ENCODE assay signal across 13 cellular contexts in genomic region chr1:156894001-156894400, GRCh38. TPM values are rescaled to one million over a fixed set of nuclear protein-coding genes. Genes with fewer than 3 reads are reported as not detected.
DNase-seq lines count a peak whose midpoint lies in the region; ATAC-seq, FAIRE-seq and TF ChIP-seq lines count a peak whose summit lies in the region.
"Had no signal": no experiment of that assay in that cellular context is flagged by ENCODE, and none has a peak within 500 bp of the region (broad histone marks: within the 10 kb centered on the region; RNA-seq: fewer than 3 reads in every experiment).

No MANE protein-coding gene starts in this region.

- H3K36me3 ChIP-seq in esophagus muscularis mucosa (no peaks in the 10 kb centered on the region), OCI-LY7 (ENCODE audit: insufficient read depth, low read length) (no peaks in the 10 kb centered on the region)

- 47% methylated on average over 5 of the region's 5 CpGs for WGBS in A549 (ENCODE audit: missing lambda C conversion rate)
- 48% methylated on average over 5 of the region's 5 CpGs for WGBS in esophagus muscularis mucosa

- no peaks in the 10 kb centered on the region for H3K9me2 ChIP-seq in OCI-LY7 (ENCODE audit: insufficient read depth, low read length)

- TF ChIP-seq EP300 in A549 (IDR thresholded peaks at IDR 0.05): no peak
- TF ChIP-seq EP300 in esophagus muscularis mucosa (IDR thresholded peaks at IDR 0.05): no peak

- peaks cover 55% of the 10 kb centered on the region for H3K4me1 ChIP-seq in A549
- peaks cover 39 to 66% (median 62%) of the 10 kb centered on the region in 4 donors for H3K4me1 ChIP-seq in esophagus muscularis mucosa
- H3K4me1 ChIP-seq in OCI-LY7 (ENCODE audit: insufficient read depth, low read length, poor library complexity, severe bottlenecking): no peaks in the 10 kb centered on the region

- POLR2A ChIA-PET in A549 (lab: Yijun Ruan, JAX): interaction anchor here (1.0 kb wide), 1 partner anchor 34 kb away, joined by 3 read pairs; no protein-coding TSS in a partner anchor
- POLR2A ChIA-PET in RWPE1 (lab: Yijun Ruan, JAX; ENCODE audit: low non-redundant PET): no interaction called here
- POLR2A ChIA-PET in OCI-LY7 (lab: Charles Lee): no interaction called here
- POLR2A ChIA-PET in activated CD4-positive, alpha-beta memory T cell treated with anti-CD3 and anti-CD28 coated beads for 36 hours (lab: Charles Lee): no interaction called here

- DNase-seq in A549 (ENCODE audit: low read depth in 1 of 2, low spot score in 1 of 2): no peak
- no peak for DNase-seq in RWPE1 (ENCODE audit: low spot score)
- DNase-seq in esophagus muscularis mucosa (ENCODE audit: extremely low spot score): no peak
- no peak for DNase-seq in neural crest cell (ENCODE audit: low read depth, low spot score)
- DNase-seq in OCI-LY7 (ENCODE audit: low spot score): no peak
- no peak for DNase-seq in activated CD4-positive, alpha-beta memory T cell treated with anti-CD3 and anti-CD28 coated beads for 36 hours
- DNase-seq in Kasumi-1 (lab: John Stamatoyannopoulos, UW): no peak
- no peak for DNase-seq in T1000 (lab: John Stamatoyannopoulos, UW)
- DNase-seq: activated CD4-positive, alpha-beta T cell treated with anti-CD3 and anti-CD28 coated beads for 48 hours; anterior cingulate cortex; retina had no signal

- peak overlapping the region; percentile 63 for H3K4me3 Mint-ChIP-seq in neural crest cell
- no peak overlapping the region for H3K4me3 Mint-ChIP-seq in activated CD4-positive, alpha-beta memory T cell treated with anti-CD3 and anti-CD28 coated beads for 36 hours

- intact Hi-C loops in esophagus muscularis mucosa (cut with DNase I) (no loop called here), OCI-LY7 (cut with micrococcal nuclease; ENCODE audit: unreplicated experiment) (no loop called here)
- intact Hi-C loops in activated CD4-positive, alpha-beta memory T cell treated with anti-CD3 and anti-CD28 coated beads for 36 hours (cut with micrococcal nuclease): loop anchor here (10.0 kb wide), 1 partner anchor 209 kb away; no protein-coding TSS in a partner anchor

- no peak overlapping the region for H3K27ac Mint-ChIP-seq in neural crest cell (ENCODE audit: unreplicated experiment)
- no peak overlapping the region for H3K27ac Mint-ChIP-seq in activated CD4-positive, alpha-beta memory T cell treated with anti-CD3 and anti-CD28 coated beads for 36 hours

- no peaks in the 10 kb centered on the region for H3K79me2 ChIP-seq in OCI-LY7 (ENCODE audit: insufficient read depth, low read depth, low read length)

- peaks cover 0 to 59% (median 19%) of the 10 kb centered on the region in 4 donors for H3K27me3 ChIP-seq in esophagus muscularis mucosa

- H3K4me1 Mint-ChIP-seq in neural crest cell: peaks cover 53% of the 10 kb centered on the region
- peaks cover 13% of the 10 kb centered on the region for H3K4me1 Mint-ChIP-seq in activated CD4-positive, alpha-beta memory T cell treated with anti-CD3 and anti-CD28 coated beads for 36 hours (ENCODE audit: low read depth)

- no peaks in the 10 kb centered on the region for H3K9me3 Mint-ChIP-seq in neural crest cell
- H3K9me3 Mint-ChIP-seq in activated CD4-positive, alpha-beta memory T cell treated with anti-CD3 and anti-CD28 coated beads for 36 hours: no peaks in the 10 kb centered on the region

- no peak overlapping the region for H2AFZ ChIP-seq in OCI-LY7 (ENCODE audit: low read length)

- no TSS peak for BruUV-seq in OCI-LY7 (replicated peaks; lab: Mats Ljungman, UMichigan)

- H3K9me3 ChIP-seq in A549: no peaks in the 10 kb centered on the region
- H3K9me3 ChIP-seq in esophagus muscularis mucosa: no peaks in the 10 kb centered on the region
- no peaks in the 10 kb centered on the region for H3K9me3 ChIP-seq in OCI-LY7 (ENCODE audit: low read length)

- H3K4me3 ChIP-seq in A549: no peak overlapping the region
- peak overlapping the region; percentile 52 to 66 (median 55) for H3K4me3 ChIP-seq in esophagus muscularis mucosa
- H3K4me3 ChIP-seq in OCI-LY7 (ENCODE audit: low read depth, low read length, poor library complexity, severe bottlenecking): no peak overlapping the region
- H3K4me3 ChIP-seq: GM12878 had no signal

- TF ChIP-seq CTCF in A549 (IDR thresholded peaks at IDR 0.05) (no peak), RWPE1 (conservative IDR thresholded peaks at IDR 0.05; ENCODE audit: low read depth) (no peak), esophagus muscularis mucosa (IDR thresholded peaks at IDR 0.05) (no peak), neural crest cell (conservative IDR thresholded peaks at IDR 0.05) (no peak), OCI-LY7 (conservative IDR thresholded peaks at IDR 0.05; ENCODE audit: low read length) (no peak)

- H4K20me1 ChIP-seq in OCI-LY7 (ENCODE audit: insufficient read depth, low read length): no peaks in the 10 kb centered on the region

- CTCF ChIA-PET in A549 (lab: Yijun Ruan, JAX): interaction anchor here (0.9 to 16.7 kb wide), 11 partner anchors 12 to 204 kb away, joined by 3 to 341 read pairs (median 67); partner anchors contain the start of genes INSRR, ISG20L2, LRRC71 and METTL25B
- CTCF ChIA-PET in RWPE1 (lab: Yijun Ruan, JAX): interaction anchor here (9.3 kb wide), 1 partner anchor 33 kb away, joined by 77 read pairs; no protein-coding TSS in a partner anchor
- CTCF ChIA-PET in OCI-LY7 (lab: Charles Lee; ENCODE audit: unreplicated experiment): no interaction called here
- CTCF ChIA-PET in activated CD4-positive, alpha-beta memory T cell treated with anti-CD3 and anti-CD28 coated beads for 36 hours (lab: Charles Lee): interaction anchor here (1.1 to 7.3 kb wide), 3 partner anchors 30 to 95 kb away, joined by 3 to 132 read pairs (median 89); partner anchors contain the start of gene LRRC71

- peaks cover 68% of the 10 kb centered on the region for H3K27me3 Mint-ChIP-seq in neural crest cell (ENCODE audit: low read depth)
- peaks cover 53% of the 10 kb centered on the region for H3K27me3 Mint-ChIP-seq in activated CD4-positive, alpha-beta memory T cell treated with anti-CD3 and anti-CD28 coated beads for 36 hours

- no peak for TF ChIP-seq RAD21 in A549 (conservative IDR thresholded peaks at IDR 0.05 in 1 of 2, IDR thresholded peaks at IDR 0.05 in 1 of 2)

- TF ChIP-seq POLR2A in A549 (IDR thresholded peaks at IDR 0.05; ENCODE audit: low read length) (no peak), esophagus muscularis mucosa (IDR thresholded peaks at IDR 0.05; ENCODE audit: low read depth) (no peak)

- H3K36me3 Mint-ChIP-seq in neural crest cell (ENCODE audit: low read depth): no peaks in the 10 kb centered on the region
- H3K36me3 Mint-ChIP-seq in activated CD4-positive, alpha-beta memory T cell treated with anti-CD3 and anti-CD28 coated beads for 36 hours: no peaks in the 10 kb centered on the region

- no peak for ATAC-seq in A549
- ATAC-seq: GM12878 had no signal

- H3K27ac ChIP-seq in A549: peak overlapping the region; percentile 88 to 93
- H3K27ac ChIP-seq in RWPE1: peak overlapping the region; percentile 99
- peak overlapping the region; percentile 80 to 91 (median 85) for H3K27ac ChIP-seq in esophagus muscularis mucosa (replicated peaks in 1 of 4)
- H3K27ac ChIP-seq in OCI-LY7 (ENCODE audit: low read depth, low read length, poor library complexity, severe bottlenecking): no peak overlapping the region
- H3K27ac ChIP-seq: C4-2B had no signal

- no peak for FAIRE-seq in A549 (lab: Jason Lieb, UNC)
- FAIRE-seq: GM12878 had no signal

- no peak overlapping the region for H3K4me2 ChIP-seq in A549
- no peak overlapping the region for H3K4me2 ChIP-seq in OCI-LY7 (ENCODE audit: low read length)

RNA-seq across cellular contexts. Expression of gene PEAR1, which starts 0.5 kb away (rescaled TPM):
- 1.7 and 2.9 TPM in 2 replicates for polyA plus RNA-seq in A549 (2011; rRNA removed)
- polyA plus RNA-seq in A549 (2012; cell fraction: cytosol; rRNA removed): 4.2 and 5.4 TPM in 2 replicates
- 27.8 and 33.5 TPM in 2 replicates for polyA plus RNA-seq in A549 (2012; cell fraction: nucleus; rRNA removed)
- polyA plus RNA-seq in A549 (2017; fragmentation: RNase III; extraction: RNeasy Plus Mini Kit Qiagen cat#74134 plus additional on column Dnase treatment): 5.0 to 7.5 TPM (median 6.3 TPM) in 3 replicates
- polyA minus RNA-seq in A549 (2011; rRNA and poly(A)+ RNA removed): 0.79 and 1.4 TPM in 2 replicates
- total RNA-seq in esophagus muscularis mucosa: 10 to 100 TPM in 2 of 4 donors, 1 to 10 TPM in 2; 6.1 to 13.6 (median 10.9) TPM
- total RNA-seq in neural crest cell: 6.8 and 6.9 TPM in 2 replicates
- total RNA-seq in OCI-LY7 (2014; rRNA removed; shearing (Covaris generic)): not detected in 2 replicates
- total RNA-seq in OCI-LY7 (2022): not detected in 2 replicates
- not detected for total RNA-seq in activated CD4-positive, alpha-beta memory T cell treated with anti-CD3 and anti-CD28 coated beads for 36 hours
- total RNA-seq: GM12878 had no signal
- polyA plus RNA-seq: GM12878 had no signal

RNA-seq across cellular contexts. Expression of gene LRRC71, which starts 26.4 kb away (rescaled TPM):
- polyA plus RNA-seq in A549 (2011; rRNA removed) (0.15 TPM in 1 of 2 replicates, not detected in the other), A549 (2017; fragmentation: RNase III; extraction: RNeasy Plus Mini Kit Qiagen cat#74134 plus additional on column Dnase treatment) (0.10 to 0.33 TPM (median 0.14 TPM) in 3 replicates)
- polyA plus RNA-seq in A549 (2012; cell fraction: cytosol; rRNA removed): 0.10 and 0.20 TPM in 2 replicates
- polyA plus RNA-seq in A549 (2012; cell fraction: nucleus; rRNA removed): 0.34 and 0.40 TPM in 2 replicates
- not detected in 2 replicates for polyA minus RNA-seq in A549 (2011; rRNA and poly(A)+ RNA removed)
- total RNA-seq in esophagus muscularis mucosa (not detected), neural crest cell (not detected in 2 replicates), OCI-LY7 (2022) (not detected in 2 replicates)
- not detected in 2 replicates for total RNA-seq in OCI-LY7 (2014; rRNA removed; shearing (Covaris generic))
- not detected for total RNA-seq in activated CD4-positive, alpha-beta memory T cell treated with anti-CD3 and anti-CD28 coated beads for 36 hours
- total RNA-seq: GM12878 had no signal
- polyA plus RNA-seq: GM12878 had no signal

RNA-seq across cellular contexts. Expression of gene NTRK1, which starts 33.3 kb away (rescaled TPM):
- polyA plus RNA-seq in A549 (2011; rRNA removed) (0.05 and 0.07 TPM in 2 replicates), A549 (2017; fragmentation: RNase III; extraction: RNeasy Plus Mini Kit Qiagen cat#74134 plus additional on column Dnase treatment) (0.08 to 0.18 TPM (median 0.10 TPM) in 3 replicates)
- 0.13 and 0.16 TPM in 2 replicates for polyA plus RNA-seq in A549 (2012; cell fraction: cytosol; rRNA removed)
- 0.47 and 0.67 TPM in 2 replicates for polyA plus RNA-seq in A549 (2012; cell fraction: nucleus; rRNA removed)
- polyA minus RNA-seq in A549 (2011; rRNA and poly(A)+ RNA removed): 0.34 TPM in 1 of 2 replicates, not detected in the other
- total RNA-seq in esophagus muscularis mucosa (1 to 10 TPM in 3 of 4 donors, under 1 TPM in 1; 0.58 to 2.5 (median 1.8) TPM), neural crest cell (0.21 and 0.27 TPM in 2 replicates), OCI-LY7 (2022) (not detected in 2 replicates)
- total RNA-seq in OCI-LY7 (2014; rRNA removed; shearing (Covaris generic)): not detected in 2 replicates
- 1 to 10 TPM; 6.4 to 6.7 TPM for total RNA-seq in activated CD4-positive, alpha-beta memory T cell treated with anti-CD3 and anti-CD28 coated beads for 36 hours

RNA-seq across cellular contexts. Expression of gene INSRR, which starts 35.1 kb away (rescaled TPM):
- polyA plus RNA-seq in A549 (2011; rRNA removed): not detected in 2 replicates
- polyA plus RNA-seq in A549 (2012; cell fraction: cytosol; rRNA removed): not detected in 2 replicates
- 0.01 TPM in 1 of 2 replicates, not detected in the other for polyA plus RNA-seq in A549 (2012; cell fraction: nucleus; rRNA removed)
- polyA plus RNA-seq in A549 (2017; fragmentation: RNase III; extraction: RNeasy Plus Mini Kit Qiagen cat#74134 plus additional on column Dnase treatment): not detected in 3 replicates
- polyA minus RNA-seq in A549 (2011; rRNA and poly(A)+ RNA removed): not detected in 2 replicates
- total RNA-seq in esophagus muscularis mucosa: not detected
- 0.07 TPM in 1 of 2 replicates, not detected in the other for total RNA-seq in neural crest cell
- total RNA-seq in OCI-LY7 (2014; rRNA removed; shearing (Covaris generic)): not detected in 2 replicates
- not detected in 2 replicates for total RNA-seq in OCI-LY7 (2022)
- total RNA-seq in activated CD4-positive, alpha-beta memory T cell treated with anti-CD3 and anti-CD28 coated beads for 36 hours: under 1 TPM; 0.05 to 0.14 TPM
- total RNA-seq: GM12878 had no signal

Comparison
In these comparisons a context has a peak if more than half of its experiments do, and no peak if none do; other contexts are left out.
1. H3K4me3 ChIP-seq: peak in esophagus muscularis mucosa (4 of 4); none in A549 (single experiment) and OCI-LY7 (single experiment).